ENCODE assay signal across 1 cellular context in the genomic region with DNA sequence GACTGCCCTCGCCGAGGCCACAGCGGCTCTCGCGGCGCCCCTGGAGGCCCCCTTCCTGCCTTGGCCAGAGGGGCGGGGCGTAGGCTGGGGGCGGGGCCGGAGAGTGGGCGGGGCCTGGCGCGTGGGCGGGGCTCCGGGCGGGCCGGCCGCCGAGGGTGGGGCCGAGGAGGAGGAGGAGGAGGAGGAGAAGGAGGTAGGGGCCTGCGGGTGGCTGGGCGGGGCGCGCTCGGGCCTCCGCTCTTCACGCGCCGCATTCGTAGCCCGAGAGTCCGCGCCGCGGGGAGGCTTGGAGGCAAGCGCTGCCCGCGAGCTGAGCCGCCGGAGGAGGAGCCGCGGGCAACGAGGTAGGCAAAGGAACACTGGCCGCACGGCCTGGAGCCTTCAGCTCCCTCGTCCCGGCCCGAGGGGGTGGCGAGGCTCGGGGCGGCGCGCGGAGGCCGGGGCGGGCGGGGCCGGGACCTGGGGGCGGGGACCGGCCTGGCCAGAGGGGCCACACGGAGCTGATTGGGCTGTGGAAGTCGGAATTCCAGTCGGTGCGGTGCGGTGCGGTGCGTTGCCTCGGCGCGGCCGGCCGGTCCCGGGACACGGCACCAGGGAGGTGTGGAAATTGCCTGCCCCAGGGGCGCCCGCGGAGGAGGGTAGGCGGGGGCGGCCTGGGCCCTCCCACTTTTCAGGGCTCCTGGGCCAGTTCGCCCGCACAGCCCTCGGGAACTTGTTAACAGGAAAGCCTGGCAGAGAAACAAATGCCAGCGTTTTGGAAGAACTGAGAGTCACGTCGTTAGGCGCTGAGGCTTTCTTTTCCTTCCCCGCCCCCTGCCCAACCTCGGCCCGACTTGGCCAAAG.
TF ChIP-seq lines count a peak whose summit lies in the region.

A gene with protein sequence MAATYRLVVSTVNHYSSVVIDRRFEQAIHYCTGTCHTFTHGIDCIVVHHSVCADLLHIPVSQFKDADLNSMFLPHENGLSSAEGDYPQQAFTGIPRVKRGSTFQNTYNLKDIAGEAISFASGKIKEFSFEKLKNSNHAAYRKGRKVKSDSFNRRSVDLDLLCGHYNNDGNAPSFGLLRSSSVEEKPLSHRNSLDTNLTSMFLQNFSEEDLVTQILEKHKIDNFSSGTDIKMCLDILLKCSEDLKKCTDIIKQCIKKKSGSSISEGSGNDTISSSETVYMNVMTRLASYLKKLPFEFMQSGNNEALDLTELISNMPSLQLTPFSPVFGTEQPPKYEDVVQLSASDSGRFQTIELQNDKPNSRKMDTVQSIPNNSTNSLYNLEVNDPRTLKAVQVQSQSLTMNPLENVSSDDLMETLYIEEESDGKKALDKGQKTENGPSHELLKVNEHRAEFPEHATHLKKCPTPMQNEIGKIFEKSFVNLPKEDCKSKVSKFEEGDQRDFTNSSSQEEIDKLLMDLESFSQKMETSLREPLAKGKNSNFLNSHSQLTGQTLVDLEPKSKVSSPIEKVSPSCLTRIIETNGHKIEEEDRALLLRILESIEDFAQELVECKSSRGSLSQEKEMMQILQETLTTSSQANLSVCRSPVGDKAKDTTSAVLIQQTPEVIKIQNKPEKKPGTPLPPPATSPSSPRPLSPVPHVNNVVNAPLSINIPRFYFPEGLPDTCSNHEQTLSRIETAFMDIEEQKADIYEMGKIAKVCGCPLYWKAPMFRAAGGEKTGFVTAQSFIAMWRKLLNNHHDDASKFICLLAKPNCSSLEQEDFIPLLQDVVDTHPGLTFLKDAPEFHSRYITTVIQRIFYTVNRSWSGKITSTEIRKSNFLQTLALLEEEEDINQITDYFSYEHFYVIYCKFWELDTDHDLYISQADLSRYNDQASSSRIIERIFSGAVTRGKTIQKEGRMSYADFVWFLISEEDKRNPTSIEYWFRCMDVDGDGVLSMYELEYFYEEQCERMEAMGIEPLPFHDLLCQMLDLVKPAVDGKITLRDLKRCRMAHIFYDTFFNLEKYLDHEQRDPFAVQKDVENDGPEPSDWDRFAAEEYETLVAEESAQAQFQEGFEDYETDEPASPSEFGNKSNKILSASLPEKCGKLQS (N-terminal part only) (plus strand): TSS at position 223 of the 843 bp plus-strand sequence. CDS start 35,771 bp downstream, outside the sequence.

TF ChIP-seq in HEK293T, 16 proteins besides CTCF, POLR2A, EP300 and RAD21 (continued from another document):
- no peak for TF ChIP-seq BHLHE40 (IDR thresholded peaks at IDR 0.05; ENCODE audit: borderline replicate concordance)
